17 cellular contexts compared by ENCODE assay signal in the genomic region with DNA sequence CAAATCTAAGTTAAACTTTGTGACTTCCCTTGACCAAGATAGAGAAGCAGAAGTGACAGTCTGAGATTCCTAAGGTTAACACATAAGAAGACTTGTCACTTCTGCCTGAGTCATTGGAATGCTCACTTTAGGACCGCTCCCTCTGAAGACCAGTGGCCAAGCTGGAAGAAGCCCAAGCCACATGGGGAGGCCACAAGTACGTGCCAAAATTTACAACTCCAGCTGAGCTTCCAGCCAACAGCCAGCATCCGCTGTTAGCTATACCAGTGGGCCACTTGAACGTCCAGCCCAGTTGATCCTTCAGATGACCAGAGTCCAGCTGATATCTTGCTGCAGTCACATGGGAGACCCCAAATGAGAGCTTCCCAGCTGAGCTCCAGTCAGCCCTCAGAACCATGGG. TPM values are rescaled to one million over a fixed set of nuclear protein-coding genes. Genes with fewer than 3 reads are reported as not detected.
DNase-seq lines count a peak whose midpoint lies in the region; ATAC-seq and TF ChIP-seq lines count a peak whose summit lies in the region.
"Had no signal": no experiment of that assay in that cellular context is flagged by ENCODE, and none has a peak within 500 bp of the region (broad histone marks: within the 10 kb centered on the region; RNA-seq: fewer than 3 reads in every experiment).

No MANE protein-coding gene starts in this region.

- H3K9ac ChIP-seq in skeletal muscle satellite cell (ENCODE audit: low read depth, low read length): no peak overlapping the region

- H3K4me3 Mint-ChIP-seq in stimulated activated naive CD8-positive, alpha-beta T cell treated with anti-CD3 and anti-CD28 coated beads, Interleukin-15, amount 100 ng/mL, for 72 hours: no peak overlapping the region
- no peak overlapping the region for H3K4me3 Mint-ChIP-seq in activated T-cell treated with anti-CD3 and anti-CD28 coated beads, Interleukin-2, amount 50 U/mL, for 24 hours
- H3K4me3 Mint-ChIP-seq: activated naive CD8-positive, alpha-beta T cell treated with anti-CD3 and anti-CD28 coated beads, Interleukin-2, amount 50 U/mL, for 24 hours; dendritic cell treated with granulocyte-macrophage colony-stimulating factor and Interleukin-4, amounts not matched to agents 40 ng/mL and 50 ng/mL, for 4 days; naive B cell; stimulated activated naive CD8-positive, alpha-beta T cell treated with anti-CD3 and anti-CD28 coated beads, Interleukin-15, Interleukin-2, amounts not matched to agents 100 ng/mL and 50 ng/mL, for 24 hours; T-cell had no signal

- DNase-seq in GM04504 (ENCODE audit: low read depth): peak; percentile 91
- peak; percentile 18 for DNase-seq in SW480 (ENCODE audit: low spot score)
- DNase-seq in heart right ventricle: peak; percentile 26 to 42
- no peak for DNase-seq in SKM-1 (lab: John Stamatoyannopoulos, UW; ENCODE audit: unreplicated experiment)
- DNase-seq in SKM-1 treated with dmso at 0.1 percent for 144 hours (lab: John Stamatoyannopoulos, UW; ENCODE audit: unreplicated experiment): no peak
- DNase-seq in stimulated activated naive CD8-positive, alpha-beta T cell treated with anti-CD3 and anti-CD28 coated beads, Interleukin-15, amount 100 ng/mL, for 72 hours: no peak
- no peak for DNase-seq in activated T-cell treated with anti-CD3 and anti-CD28 coated beads, Interleukin-2, amount 50 U/mL, for 24 hours
- DNase-seq: activated naive CD8-positive, alpha-beta T cell treated with anti-CD3 and anti-CD28 coated beads, Interleukin-2, amount 50 U/mL, for 24 hours; activated T-cell treated with anti-CD3 and anti-CD28 coated beads for 4 hours; islet precursor cell; naive B cell; T-cell had no signal

- ATAC-seq in heart right ventricle: peak in 7 of 8 donors; percentile 21 to 80 (median 52)
- no peak for ATAC-seq in stimulated activated naive CD8-positive, alpha-beta T cell treated with anti-CD3 and anti-CD28 coated beads, Interleukin-15, amount 100 ng/mL, for 72 hours
- ATAC-seq: activated CD4-positive, CD25-positive, alpha-beta regulatory T cell treated with anti-CD3 and anti-CD28 coated beads, Interleukin-2, amount 50 U/mL, for 24 hours; activated naive CD8-positive, alpha-beta T cell treated with anti-CD3 and anti-CD28 coated beads, Interleukin-2, amount 50 U/mL, for 24 hours; T-cell had no signal

- peaks cover 25% of the 10 kb centered on the region for H3K27me3 Mint-ChIP-seq in stimulated activated naive CD8-positive, alpha-beta T cell treated with anti-CD3 and anti-CD28 coated beads, Interleukin-15, amount 100 ng/mL, for 72 hours
- H3K27me3 Mint-ChIP-seq in activated T-cell treated with anti-CD3 and anti-CD28 coated beads, Interleukin-2, amount 50 U/mL, for 24 hours: peaks cover 28% of the 10 kb centered on the region

- H3K27me3 ChIP-seq in heart right ventricle (peaks cover 0 to 3% (median 0%) of the 10 kb centered on the region in 7 donors), skeletal muscle satellite cell (ENCODE audit: control insufficient read depth, insufficient read depth, low read length) (no peaks in the 10 kb centered on the region)

- no peaks in the 10 kb centered on the region for H3K9me3 Mint-ChIP-seq in stimulated activated naive CD8-positive, alpha-beta T cell treated with anti-CD3 and anti-CD28 coated beads, Interleukin-15, amount 100 ng/mL, for 72 hours
- no peaks in the 10 kb centered on the region for H3K9me3 Mint-ChIP-seq in activated T-cell treated with anti-CD3 and anti-CD28 coated beads, Interleukin-2, amount 50 U/mL, for 24 hours
- H3K9me3 Mint-ChIP-seq: activated naive CD8-positive, alpha-beta T cell treated with anti-CD3 and anti-CD28 coated beads, Interleukin-2, amount 50 U/mL, for 24 hours; dendritic cell treated with granulocyte-macrophage colony-stimulating factor and Interleukin-4, amounts not matched to agents 40 ng/mL and 50 ng/mL, for 4 days; stimulated activated naive CD8-positive, alpha-beta T cell treated with anti-CD3 and anti-CD28 coated beads, Interleukin-15, Interleukin-2, amounts not matched to agents 100 ng/mL and 50 ng/mL, for 24 hours had no signal

- H3K36me3 Mint-ChIP-seq in activated T-cell treated with anti-CD3 and anti-CD28 coated beads, Interleukin-2, amount 50 U/mL, for 24 hours (ENCODE audit: low read depth): no peaks in the 10 kb centered on the region
- H3K36me3 Mint-ChIP-seq: naive B cell, T-cell had no signal

- intact Hi-C loops in heart right ventricle (cut with DNase I): no loop called here

- H3K36me3 ChIP-seq in heart right ventricle: no peaks in the 10 kb centered on the region
- no peaks in the 10 kb centered on the region for H3K36me3 ChIP-seq in skeletal muscle satellite cell (ENCODE audit: insufficient read depth, low read length)

- no peaks in the 10 kb centered on the region for H3K4me1 Mint-ChIP-seq in stimulated activated naive CD8-positive, alpha-beta T cell treated with anti-CD3 and anti-CD28 coated beads, Interleukin-15, amount 100 ng/mL, for 72 hours
- H3K4me1 Mint-ChIP-seq in activated T-cell treated with anti-CD3 and anti-CD28 coated beads, Interleukin-2, amount 50 U/mL, for 24 hours (ENCODE audit: low read depth): no peaks in the 10 kb centered on the region
- H3K4me1 Mint-ChIP-seq: activated naive CD8-positive, alpha-beta T cell treated with anti-CD3 and anti-CD28 coated beads, Interleukin-2, amount 50 U/mL, for 24 hours; naive B cell; T-cell had no signal

- 53 to 62% methylated on average over 4 of the region's 4 CpGs for WGBS in heart right ventricle, 2 donors

- no peak overlapping the region for H3K4me3 ChIP-seq in heart right ventricle
- peak overlapping the region; percentile 4 for H3K4me3 ChIP-seq in skeletal muscle satellite cell (ENCODE audit: low read length)

- no peaks in the 10 kb centered on the region for H3K9me3 ChIP-seq in heart right ventricle
- H3K9me3 ChIP-seq in skeletal muscle satellite cell (replicated peaks; ENCODE audit: low read length): no peaks in the 10 kb centered on the region

- no peaks in the 10 kb centered on the region for H3K4me1 ChIP-seq in heart right ventricle
- peaks cover 20% of the 10 kb centered on the region for H3K4me1 ChIP-seq in skeletal muscle satellite cell (ENCODE audit: control insufficient read depth, insufficient read depth, low read length)

- H3K27ac ChIP-seq in heart right ventricle: no peak overlapping the region

- no peak for TF ChIP-seq CTCF in heart right ventricle (IDR thresholded peaks at IDR 0.05)

- peak overlapping the region; percentile 6 for H3K4me2 ChIP-seq in skeletal muscle satellite cell (ENCODE audit: low read length)

- no peak overlapping the region for H3K27ac Mint-ChIP-seq in stimulated activated naive CD8-positive, alpha-beta T cell treated with anti-CD3 and anti-CD28 coated beads, Interleukin-15, amount 100 ng/mL, for 72 hours
- H3K27ac Mint-ChIP-seq in activated T-cell treated with anti-CD3 and anti-CD28 coated beads, Interleukin-2, amount 50 U/mL, for 24 hours: no peak overlapping the region
- H3K27ac Mint-ChIP-seq: activated naive CD8-positive, alpha-beta T cell treated with anti-CD3 and anti-CD28 coated beads, Interleukin-2, amount 50 U/mL, for 24 hours; dendritic cell treated with granulocyte-macrophage colony-stimulating factor and Interleukin-4, amounts not matched to agents 40 ng/mL and 50 ng/mL, for 4 days; stimulated activated naive CD8-positive, alpha-beta T cell treated with anti-CD3 and anti-CD28 coated beads, Interleukin-15, Interleukin-2, amounts not matched to agents 100 ng/mL and 50 ng/mL, for 24 hours; T-cell had no signal

RNA-seq across cellular contexts. Expression of gene ANTXR1, which starts 18.1 kb away (rescaled TPM):
- 10 to 100 TPM; 19.0 to 33.1 (median 24.1) TPM for total RNA-seq in heart right ventricle
- 10 to 100 TPM in 1 of 2 donors, 1 to 10 TPM in 1; 8.9 to 26.7 TPM for polyA plus RNA-seq in heart right ventricle
- 20.3 and 29.7 TPM in 2 replicates for total RNA-seq in skeletal muscle satellite cell (2012; rRNA removed)

RNA-seq across cellular contexts. Expression of gene GKN1, which starts 20.4 kb away (rescaled TPM):
- not detected for total RNA-seq in heart right ventricle
- under 1 TPM in 1 of 2 donors, not detected in 1; 0.19 TPM for polyA plus RNA-seq in heart right ventricle
- total RNA-seq in skeletal muscle satellite cell (2012; rRNA removed): not detected in 2 replicates
- total RNA-seq: frontal cortex, T-cell had no signal

RNA-seq across cellular contexts. Expression of gene GKN2, which starts 42.2 kb away (rescaled TPM):
- total RNA-seq in heart right ventricle: not detected
- not detected for polyA plus RNA-seq in heart right ventricle
- total RNA-seq in skeletal muscle satellite cell (2012; rRNA removed): not detected in 2 replicates
- total RNA-seq: frontal cortex, T-cell had no signal

Comparison
In these comparisons a context has a peak if more than half of its experiments do, and no peak if none do; other contexts are left out.
1. DNase-seq: peak in GM04504 (single experiment), SW480 (single experiment) and heart right ventricle (2 of 2); none in SKM-1 (single experiment), SKM-1 treated with dmso at 0.1 percent for 144 hours (single experiment), stimulated activated naive CD8-positive, alpha-beta T cell treated with anti-CD3 and anti-CD28 coated beads, Interleukin-15, amount 100 ng/mL, for 72 hours (0 of 2) and activated T-cell treated with anti-CD3 and anti-CD28 coated beads, Interleukin-2, amount 50 U/mL, for 24 hours (single experiment).